21 cellular contexts compared by ENCODE assay signal in genomic region chr3:29227307-29227706, GRCh38. TPM values are rescaled to one million over a fixed set of nuclear protein-coding genes. Genes with fewer than 3 reads are reported as not detected.
"Had no signal": no experiment of that assay in that cellular context is flagged by ENCODE, and none has a peak within 500 bp of the region (broad histone marks: within the 10 kb centered on the region; RNA-seq: fewer than 3 reads in every experiment).

No MANE protein-coding gene starts in this region.

- ATAC-seq: esophagus mucosa, gastroesophageal sphincter, left colon, left ventricle myocardium superior, sciatic nerve had no signal

- FAIRE-seq: keratinocyte had no signal

- DNase-seq: dorsolateral prefrontal cortex; effector CD8-positive, alpha-beta T cell; glutamatergic neuron; immature natural killer cell; left colon; left ventricle myocardium superior; mesenchymal stem cell; midbrain; naive B cell; nephron progenitor cell; posterior cingulate gyrus; stimulated activated CD4-positive, alpha-beta T cell treated with anti-CD3 and anti-CD28 coated beads, Interleukin-12 subunit alpha, Interleukin-12 subunit beta, amount 100 ng/mL, for 4 hours; stimulated activated naive CD4-positive, alpha-beta T cell treated with Interleukin-2 at 50 U/mL for 16 hours had no signal

- H3K9me3 ChIP-seq: gastroesophageal sphincter, neutrophil had no signal

- H3K4me3 ChIP-seq: coronary artery, dorsolateral prefrontal cortex, gastroesophageal sphincter, lung, skin epidermis had no signal

- H3K36me3 ChIP-seq: gastroesophageal sphincter, neutrophil had no signal

- H3K27ac ChIP-seq: coronary artery, dorsolateral prefrontal cortex, gastroesophageal sphincter, neutrophil, skin epidermis had no signal

- H3K27me3 ChIP-seq: dorsolateral prefrontal cortex, gastroesophageal sphincter, neutrophil had no signal

RNA-seq across cellular contexts. Expression of gene RBMS3, which starts 53.6 kb away (rescaled TPM):
- polyA plus RNA-seq: immature natural killer cell had no signal
